ENCODE assay signal across 14 cellular contexts in genomic region chr12:75553398-75553797, GRCh38. TPM values are rescaled to one million over a fixed set of nuclear protein-coding genes. Genes with fewer than 3 reads are reported as not detected.
DNase-seq lines count a peak whose midpoint lies in the region; ATAC-seq and TF ChIP-seq lines count a peak whose summit lies in the region.
"Had no signal": no experiment of that assay in that cellular context is flagged by ENCODE, and none has a peak within 500 bp of the region (broad histone marks: within the 10 kb centered on the region; RNA-seq: fewer than 3 reads in every experiment).

No MANE protein-coding gene starts in this region.

- H3K27me3 ChIP-seq in BLaER1 (no peaks in the 10 kb centered on the region), Karpas-422 (ENCODE audit: low read length) (no peaks in the 10 kb centered on the region), adipocyte (replicated peaks; ENCODE audit: control insufficient read depth, insufficient read depth, low read length) (no peaks in the 10 kb centered on the region), Peyer's patch (no peaks in the 10 kb centered on the region)
- H3K27me3 ChIP-seq: ascending aorta had no signal

- CTCF ChIA-PET in activated naive CD4-positive, alpha-beta T cell treated with anti-CD3 and anti-CD28 coated beads for 36 hours (lab: Charles Lee), result no interaction called here

- H3K27ac Mint-ChIP-seq in activated naive CD4-positive, alpha-beta T cell treated with anti-CD3 and anti-CD28 coated beads for 36 hours, result no peak overlapping the region
- no peak overlapping the region for H3K27ac Mint-ChIP-seq in activated T-cell treated with anti-CD3 and anti-CD28 coated beads, Interleukin-2, amount 50 U/mL, for 24 hours
- no peak overlapping the region for H3K27ac Mint-ChIP-seq in T-helper 17 cell
- H3K27ac Mint-ChIP-seq: immature natural killer cell had no signal

- ATAC-seq in T-helper 17 cell, result no peak
- ATAC-seq: stimulated activated naive CD8-positive, alpha-beta T cell treated with anti-CD3 and anti-CD28 coated beads, Interleukin-15, Interleukin-2, amounts not matched to agents 100 U/mL and 50 U/mL, for 24 hours had no signal

- H3K4me1 Mint-ChIP-seq in activated naive CD4-positive, alpha-beta T cell treated with anti-CD3 and anti-CD28 coated beads for 36 hours (ENCODE audit: low read depth), result no peaks in the 10 kb centered on the region
- peaks cover 10% of the 10 kb centered on the region for H3K4me1 Mint-ChIP-seq in activated T-cell treated with anti-CD3 and anti-CD28 coated beads, Interleukin-2, amount 50 U/mL, for 24 hours (ENCODE audit: low read depth)
- peaks cover 4% of the 10 kb centered on the region for H3K4me1 Mint-ChIP-seq in T-helper 17 cell
- H3K4me1 Mint-ChIP-seq: immature natural killer cell had no signal

- peaks cover 12% of the 10 kb centered on the region for H3K27me3 Mint-ChIP-seq in activated naive CD4-positive, alpha-beta T cell treated with anti-CD3 and anti-CD28 coated beads for 36 hours (ENCODE audit: low read depth)
- peaks cover 46% of the 10 kb centered on the region for H3K27me3 Mint-ChIP-seq in activated T-cell treated with anti-CD3 and anti-CD28 coated beads, Interleukin-2, amount 50 U/mL, for 24 hours
- H3K27me3 Mint-ChIP-seq in T-helper 17 cell, result peaks cover 57% of the 10 kb centered on the region

- H3K36me3 Mint-ChIP-seq in activated naive CD4-positive, alpha-beta T cell treated with anti-CD3 and anti-CD28 coated beads for 36 hours (ENCODE audit: low read depth), result no peaks in the 10 kb centered on the region
- H3K36me3 Mint-ChIP-seq in activated T-cell treated with anti-CD3 and anti-CD28 coated beads, Interleukin-2, amount 50 U/mL, for 24 hours (ENCODE audit: low read depth), result no peaks in the 10 kb centered on the region
- H3K36me3 Mint-ChIP-seq in T-helper 17 cell (ENCODE audit: low read depth), result no peaks in the 10 kb centered on the region
- H3K36me3 Mint-ChIP-seq: immature natural killer cell had no signal

- H3K4me3 ChIP-seq in BLaER1 (no peak overlapping the region), Karpas-422 (ENCODE audit: low read length) (no peak overlapping the region), adipocyte (ENCODE audit: low read length) (no peak overlapping the region), mesodermal cell (ENCODE audit: extremely low read depth, insufficient read depth, low read length, poor library complexity, severe bottlenecking) (no peak overlapping the region), Peyer's patch (no peak overlapping the region)
- H3K4me3 ChIP-seq: ascending aorta had no signal

- H3K36me3 ChIP-seq in BLaER1, result no peaks in the 10 kb centered on the region
- H3K36me3 ChIP-seq in Karpas-422 (ENCODE audit: insufficient read depth, low read length), result no peaks in the 10 kb centered on the region
- no peaks in the 10 kb centered on the region for H3K36me3 ChIP-seq in adipocyte (ENCODE audit: control insufficient read depth, insufficient read depth, low read length, severe bottlenecking)
- no peaks in the 10 kb centered on the region for H3K36me3 ChIP-seq in mesodermal cell (ENCODE audit: control insufficient read depth, insufficient read depth, low read length)
- H3K36me3 ChIP-seq in Peyer's patch, result no peaks in the 10 kb centered on the region
- H3K36me3 ChIP-seq: ascending aorta had no signal

- TF ChIP-seq POLR2A in Peyer's patch (IDR thresholded peaks at IDR 0.05), result no peak

- H3K4me2 ChIP-seq in BLaER1, result peak overlapping the region; percentile 79
- H3K4me2 ChIP-seq in Karpas-422 (ENCODE audit: low read depth, low read length, poor library complexity, severe bottlenecking), result peak overlapping the region; percentile 56

- 50 to 88% methylated on average over 1 of the region's 1 CpG for WGBS in mesodermal cell (ENCODE audit: insufficient coverage in 2 of 2), 2 experiments

- no peak overlapping the region for H3K4me3 Mint-ChIP-seq in activated naive CD4-positive, alpha-beta T cell treated with anti-CD3 and anti-CD28 coated beads for 36 hours
- H3K4me3 Mint-ChIP-seq in activated T-cell treated with anti-CD3 and anti-CD28 coated beads, Interleukin-2, amount 50 U/mL, for 24 hours, result no peak overlapping the region
- H3K4me3 Mint-ChIP-seq in T-helper 17 cell, result no peak overlapping the region
- H3K4me3 Mint-ChIP-seq: immature natural killer cell had no signal

- DNase-seq in Karpas-422 (peak; percentile 50), adipocyte (ENCODE audit: low read depth) (peak; percentile 20), Peyer's patch (no peak), T-helper 17 cell (no peak)
- no peak for DNase-seq in activated naive CD4-positive, alpha-beta T cell treated with anti-CD3 and anti-CD28 coated beads for 36 hours
- no peak for DNase-seq in activated T-cell treated with anti-CD3 and anti-CD28 coated beads, Interleukin-2, amount 50 U/mL, for 24 hours
- DNase-seq: immature natural killer cell; MM.1S; stimulated activated naive CD8-positive, alpha-beta T cell treated with anti-CD3 and anti-CD28 coated beads, Interleukin-15, Interleukin-2, amounts not matched to agents 100 U/mL and 50 U/mL, for 24 hours; T-helper 2 cell had no signal

- H4K20me1 ChIP-seq in BLaER1, result no peaks in the 10 kb centered on the region
- no peaks in the 10 kb centered on the region for H4K20me1 ChIP-seq in Karpas-422 (ENCODE audit: insufficient read depth, low read depth, low read length)

- H3K4me1 ChIP-seq in BLaER1 (peaks cover 26% of the 10 kb centered on the region), Karpas-422 (ENCODE audit: low read length) (peaks cover 63% of the 10 kb centered on the region), adipocyte (ENCODE audit: control insufficient read depth, insufficient read depth, low read length) (peaks cover 47% of the 10 kb centered on the region), mesodermal cell (ENCODE audit: control insufficient read depth, insufficient read depth, low read length, poor library complexity, severe bottlenecking) (peaks cover 11% of the 10 kb centered on the region), Peyer's patch (no peaks in the 10 kb centered on the region)
- H3K4me1 ChIP-seq: ascending aorta had no signal

- peak overlapping the region; percentile 84 for H2AFZ ChIP-seq in Karpas-422 (ENCODE audit: low read length)

- H3K9me3 ChIP-seq in BLaER1 (no peaks in the 10 kb centered on the region), Karpas-422 (ENCODE audit: low read length) (no peaks in the 10 kb centered on the region), adipocyte (ENCODE audit: control insufficient read depth, low read length) (no peaks in the 10 kb centered on the region), mesodermal cell (ENCODE audit: control insufficient read depth, low read length) (no peaks in the 10 kb centered on the region), Peyer's patch (no peaks in the 10 kb centered on the region), T-helper 17 cell (ENCODE audit: control insufficient read depth, low read length, poor library complexity, severe bottlenecking) (no peaks in the 10 kb centered on the region)
- H3K9me3 ChIP-seq: ascending aorta had no signal

- H3K9me3 Mint-ChIP-seq in activated naive CD4-positive, alpha-beta T cell treated with anti-CD3 and anti-CD28 coated beads for 36 hours, result no peaks in the 10 kb centered on the region
- no peaks in the 10 kb centered on the region for H3K9me3 Mint-ChIP-seq in activated T-cell treated with anti-CD3 and anti-CD28 coated beads, Interleukin-2, amount 50 U/mL, for 24 hours
- H3K9me3 Mint-ChIP-seq: immature natural killer cell had no signal

- no peak overlapping the region for H3K9ac ChIP-seq in BLaER1
- H3K9ac ChIP-seq in Karpas-422 (ENCODE audit: low read length), result peak overlapping the region; percentile 45
- H3K9ac ChIP-seq in adipocyte (ENCODE audit: low read length), result peak overlapping the region; percentile 63

- H3K27ac ChIP-seq in BLaER1 (no peak overlapping the region), Karpas-422 (ENCODE audit: low read length) (peak overlapping the region; percentile 73), mesodermal cell (ENCODE audit: low read depth, low read length, severe bottlenecking) (peak overlapping the region; percentile 65), Peyer's patch (no peak overlapping the region)
- H3K27ac ChIP-seq: C4-2B had no signal

- intact Hi-C loops in activated naive CD4-positive, alpha-beta T cell treated with anti-CD3 and anti-CD28 coated beads for 36 hours (cut with micrococcal nuclease), result no loop called here

- TF ChIP-seq CTCF in Peyer's patch (IDR thresholded peaks at IDR 0.05), result no peak

- H3K9me2 ChIP-seq in Karpas-422 (replicated peaks; ENCODE audit: insufficient read depth, low read length), result no peaks in the 10 kb centered on the region

- no peaks in the 10 kb centered on the region for H3K79me2 ChIP-seq in Karpas-422 (ENCODE audit: low read length)

RNA-seq across cellular contexts. Expression of gene KRR1, which starts 42.0 kb away (rescaled TPM):
- total RNA-seq in Karpas-422 (2014; rRNA removed; shearing (Covaris generic); ENCODE audit: low replicate concordance), result 35.8 and 63.8 TPM in 2 replicates
- 27.6 TPM for polyA plus RNA-seq in mesodermal cell (2013, experiment 1 of 2)
- 41.1 TPM for polyA plus RNA-seq in mesodermal cell (2013, experiment 2 of 2)
- 10 to 100 TPM; 81.1 to 83.9 TPM for total RNA-seq in activated naive CD4-positive, alpha-beta T cell treated with anti-CD3 and anti-CD28 coated beads for 36 hours
- total RNA-seq in Peyer's patch (10 to 100 TPM; 11.5 to 37.1 (median 24.7) TPM), T-helper 17 cell (100 to 1,000 TPM in 1 of 2 donors, 10 to 100 TPM in 1; 98.0 to 123 TPM)

Comparison
In these comparisons a context has a peak if more than half of its experiments do, and no peak if none do; other contexts are left out.
1. H3K27ac ChIP-seq: peak in Karpas-422 (single experiment) and mesodermal cell (single experiment); none in BLaER1 (single experiment) and Peyer's patch (0 of 4).
2. DNase-seq: peak in Karpas-422 (single experiment) and adipocyte (single experiment); none in activated naive CD4-positive, alpha-beta T cell treated with anti-CD3 and anti-CD28 coated beads for 36 hours (single experiment), Peyer's patch (0 of 3), activated T-cell treated with anti-CD3 and anti-CD28 coated beads, Interleukin-2, amount 50 U/mL, for 24 hours (single experiment) and T-helper 17 cell (0 of 3).